26 cellular contexts compared by ENCODE assay signal in genomic region chr1:15102646-15103045, GRCh38. TPM values are rescaled to one million over a fixed set of nuclear protein-coding genes. Genes with fewer than 3 reads are reported as not detected.
"Had no signal": no experiment of that assay in that cellular context is flagged by ENCODE, and none has a peak within 500 bp of the region (broad histone marks: within the 10 kb centered on the region; RNA-seq: fewer than 3 reads in every experiment).

No MANE protein-coding gene starts in this region.

- H3K27ac Mint-ChIP-seq: naive B cell; naive thymus-derived CD8-positive, alpha-beta T cell; nephron progenitor cell; progenitor cell of endocrine pancreas; stimulated activated effector memory CD8-positive, alpha-beta T cell treated with anti-CD3 and anti-CD28 coated beads, Interleukin-12 subunit alpha, Interleukin-12 subunit beta, amount 100 ng/mL, for 72 hours; stimulated activated naive B cell treated with anti-CD40 and anti-IgM and Interleukin-4, amounts not matched to agents 10 μg/mL and 1 μg/mL and 100 μg/mL, for 72 hours; stimulated activated naive CD8-positive, alpha-beta T cell treated with anti-CD3 and anti-CD28 coated beads, Interleukin-15, Interleukin-2, amounts not matched to agents 100 ng/mL and 50 ng/mL, for 24 hours had no signal

- H3K9me3 Mint-ChIP-seq: stimulated activated effector memory CD8-positive, alpha-beta T cell treated with anti-CD3 and anti-CD28 coated beads, Interleukin-12 subunit alpha, Interleukin-12 subunit beta, amount 100 ng/mL, for 72 hours; stimulated activated naive B cell treated with anti-CD40 and anti-IgM and Interleukin-4, amounts not matched to agents 10 μg/mL and 1 μg/mL and 100 μg/mL, for 72 hours; stimulated activated naive CD8-positive, alpha-beta T cell treated with anti-CD3 and anti-CD28 coated beads, Interleukin-15, Interleukin-2, amounts not matched to agents 100 ng/mL and 50 ng/mL, for 24 hours had no signal

- H3K27ac ChIP-seq: pancreas, psoas muscle, right lobe of liver, sigmoid colon, stomach, thoracic aorta, thyroid gland, tibial nerve, upper lobe of left lung, vagina had no signal

- H3K36me3 ChIP-seq: pancreas, right lobe of liver, sigmoid colon, stomach, thoracic aorta, thyroid gland, upper lobe of left lung, vagina had no signal

- H3K4me3 Mint-ChIP-seq: naive B cell; naive thymus-derived CD8-positive, alpha-beta T cell; nephron progenitor cell; neural crest cell; stimulated activated effector memory CD8-positive, alpha-beta T cell treated with anti-CD3 and anti-CD28 coated beads, Interleukin-12 subunit alpha, Interleukin-12 subunit beta, amount 100 ng/mL, for 72 hours; stimulated activated naive B cell treated with anti-CD40 and anti-IgM and Interleukin-4, amounts not matched to agents 10 μg/mL and 1 μg/mL and 100 μg/mL, for 72 hours; stimulated activated naive CD8-positive, alpha-beta T cell treated with anti-CD3 and anti-CD28 coated beads, Interleukin-15, Interleukin-2, amounts not matched to agents 100 ng/mL and 50 ng/mL, for 24 hours had no signal

- H3K9me3 ChIP-seq: pancreas, psoas muscle, right lobe of liver, sigmoid colon, thoracic aorta, thyroid gland, upper lobe of left lung, vagina had no signal

- DNase-seq: naive B cell; naive thymus-derived CD8-positive, alpha-beta T cell; nephron progenitor cell; occipital lobe; psoas muscle; right lobe of liver; sigmoid colon; small intestine; stimulated activated CD4-positive, alpha-beta T cell treated with anti-CD3 and anti-CD28 coated beads, Interleukin-12 subunit alpha, Interleukin-12 subunit beta, amount 100 ng/mL, for 4 hours; stimulated activated CD4-positive, alpha-beta T cell treated with anti-CD3 and anti-CD28 coated beads, Interleukin-1b, Interleukin-23, amount 100 ng/mL, for 48 hours; stimulated activated CD4-positive, alpha-beta T cell treated with anti-CD3 and anti-CD28 coated beads, Interleukin-4, amount 100 ng/mL, for 24 hours; stimulated activated naive B cell treated with anti-CD40 and anti-IgM and Interleukin-4, amounts not matched to agents 10 μg/mL and 1 μg/mL and 100 μg/mL, for 72 hours; stimulated activated naive CD4-positive, alpha-beta T cell treated with Interleukin-2 at 50 U/mL for 16 hours; stomach; thyroid gland; trophoblast cell had no signal

- H3K27me3 ChIP-seq: pancreas, right lobe of liver, thyroid gland, upper lobe of left lung, vagina had no signal

- ATAC-seq: naive thymus-derived CD8-positive, alpha-beta T cell; pancreas; psoas muscle; right cardiac atrium; right lobe of liver; stimulated activated effector memory CD8-positive, alpha-beta T cell treated with anti-CD3 and anti-CD28 coated beads, Interleukin-12 subunit alpha, Interleukin-12 subunit beta, amount 100 ng/mL, for 72 hours; stimulated activated naive B cell treated with anti-CD40 and anti-IgM and Interleukin-4, amounts not matched to agents 10 μg/mL and 1 μg/mL and 100 μg/mL, for 72 hours had no signal

- H3K4me3 ChIP-seq: pancreas, psoas muscle, right lobe of liver, sigmoid colon, stomach, thoracic aorta, thyroid gland, tibial nerve, upper lobe of left lung, vagina had no signal

- H3K36me3 Mint-ChIP-seq: naive B cell; naive thymus-derived CD8-positive, alpha-beta T cell; stimulated activated effector memory CD8-positive, alpha-beta T cell treated with anti-CD3 and anti-CD28 coated beads, Interleukin-12 subunit alpha, Interleukin-12 subunit beta, amount 100 ng/mL, for 72 hours; stimulated activated naive B cell treated with anti-CD40 and anti-IgM and Interleukin-4, amounts not matched to agents 10 μg/mL and 1 μg/mL and 100 μg/mL, for 72 hours had no signal

- H3K4me1 ChIP-seq: psoas muscle, right lobe of liver, sigmoid colon, thyroid gland, tibial nerve, vagina had no signal

RNA-seq across cellular contexts. Expression of gene TMEM51, which starts 50.9 kb away (rescaled TPM):
- total RNA-seq: naive thymus-derived CD8-positive, alpha-beta T cell had no signal
- polyA plus RNA-seq: naive thymus-derived CD8-positive, alpha-beta T cell had no signal
